Comparison of ENCODE assay signal across 1 cellular context in the genomic region with DNA sequence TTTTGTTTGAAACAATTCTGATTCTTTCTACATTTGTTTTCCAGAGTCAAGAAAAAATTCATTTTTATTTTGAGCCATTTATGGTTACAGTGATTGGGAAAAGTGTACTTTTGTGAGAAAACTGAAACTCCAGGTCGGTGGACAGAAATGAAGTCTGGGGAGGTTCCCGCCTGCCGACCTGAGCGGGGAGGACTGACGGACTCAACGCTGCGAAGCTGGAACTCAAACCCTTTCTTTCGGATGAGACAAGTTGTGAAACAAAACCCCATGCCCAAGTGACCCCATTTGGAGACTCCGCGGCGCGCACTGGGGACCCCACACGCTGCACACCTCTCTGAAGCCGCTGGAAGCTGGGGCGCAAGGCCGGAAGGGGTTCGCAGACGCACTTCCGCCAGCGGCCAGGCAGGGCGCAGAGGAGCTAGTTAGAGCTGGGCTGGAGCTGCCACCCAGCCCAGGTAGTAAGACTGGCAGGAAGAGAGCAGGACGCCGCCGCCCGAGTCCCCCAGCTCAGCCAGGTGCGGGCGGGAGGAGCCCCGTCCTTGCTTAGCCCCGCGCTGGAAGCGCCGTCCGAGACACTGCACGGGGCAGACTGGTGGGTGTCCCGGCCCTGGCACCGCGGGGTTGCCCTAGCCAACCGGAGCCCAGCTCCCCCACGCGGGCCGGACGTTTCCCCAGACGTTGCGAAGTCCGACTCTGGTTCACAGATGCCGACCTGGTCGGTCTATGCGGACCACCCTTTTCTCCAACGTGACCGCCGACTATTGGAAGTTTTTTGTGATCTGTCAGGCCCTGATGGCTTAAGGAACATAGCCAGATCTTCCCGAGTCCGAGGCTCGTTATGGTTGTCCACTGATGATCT.
TF ChIP-seq lines count a peak whose summit lies in the region.

No MANE protein-coding gene starts in this region.

TF ChIP-seq in liver, 16 proteins besides CTCF, POLR2A, EP300 and RAD21 (continued from another document):
- TF ChIP-seq, protein P1, sequence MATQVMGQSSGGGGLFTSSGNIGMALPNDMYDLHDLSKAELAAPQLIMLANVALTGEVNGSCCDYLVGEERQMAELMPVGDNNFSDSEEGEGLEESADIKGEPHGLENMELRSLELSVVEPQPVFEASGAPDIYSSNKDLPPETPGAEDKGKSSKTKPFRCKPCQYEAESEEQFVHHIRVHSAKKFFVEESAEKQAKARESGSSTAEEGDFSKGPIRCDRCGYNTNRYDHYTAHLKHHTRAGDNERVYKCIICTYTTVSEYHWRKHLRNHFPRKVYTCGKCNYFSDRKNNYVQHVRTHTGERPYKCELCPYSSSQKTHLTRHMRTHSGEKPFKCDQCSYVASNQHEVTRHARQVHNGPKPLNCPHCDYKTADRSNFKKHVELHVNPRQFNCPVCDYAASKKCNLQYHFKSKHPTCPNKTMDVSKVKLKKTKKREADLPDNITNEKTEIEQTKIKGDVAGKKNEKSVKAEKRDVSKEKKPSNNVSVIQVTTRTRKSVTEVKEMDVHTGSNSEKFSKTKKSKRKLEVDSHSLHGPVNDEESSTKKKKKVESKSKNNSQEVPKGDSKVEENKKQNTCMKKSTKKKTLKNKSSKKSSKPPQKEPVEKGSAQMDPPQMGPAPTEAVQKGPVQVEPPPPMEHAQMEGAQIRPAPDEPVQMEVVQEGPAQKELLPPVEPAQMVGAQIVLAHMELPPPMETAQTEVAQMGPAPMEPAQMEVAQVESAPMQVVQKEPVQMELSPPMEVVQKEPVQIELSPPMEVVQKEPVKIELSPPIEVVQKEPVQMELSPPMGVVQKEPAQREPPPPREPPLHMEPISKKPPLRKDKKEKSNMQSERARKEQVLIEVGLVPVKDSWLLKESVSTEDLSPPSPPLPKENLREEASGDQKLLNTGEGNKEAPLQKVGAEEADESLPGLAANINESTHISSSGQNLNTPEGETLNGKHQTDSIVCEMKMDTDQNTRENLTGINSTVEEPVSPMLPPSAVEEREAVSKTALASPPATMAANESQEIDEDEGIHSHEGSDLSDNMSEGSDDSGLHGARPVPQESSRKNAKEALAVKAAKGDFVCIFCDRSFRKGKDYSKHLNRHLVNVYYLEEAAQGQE (IDR thresholded peaks at IDR 0.05): no peak
- TF ChIP-seq RXRA (IDR thresholded peaks at IDR 0.05) (peak in 1 of 2 donors; percentile 19), HNF4G (IDR thresholded peaks at IDR 0.05) (no peak), HNF4A (conservative IDR thresholded peaks at IDR 0.05) (peak in 1 of 2 donors; percentile 8), SP1 (IDR thresholded peaks at IDR 0.05) (no peak), FOXA1 (IDR thresholded peaks at IDR 0.05) (no peak), GABPA (IDR thresholded peaks at IDR 0.05 in 1 of 2, conservative IDR thresholded peaks at IDR 0.05 in 1 of 2) (peak; percentile 82 to 93), EGR1 (IDR thresholded peaks at IDR 0.05; ENCODE audit: low read depth in 2 of 2) (no peak)
- TF ChIP-seq, protein P2, sequence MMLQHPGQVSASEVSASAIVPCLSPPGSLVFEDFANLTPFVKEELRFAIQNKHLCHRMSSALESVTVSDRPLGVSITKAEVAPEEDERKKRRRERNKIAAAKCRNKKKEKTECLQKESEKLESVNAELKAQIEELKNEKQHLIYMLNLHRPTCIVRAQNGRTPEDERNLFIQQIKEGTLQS (IDR thresholded peaks at IDR 0.05): no peak
- TF ChIP-seq, protein P3, sequence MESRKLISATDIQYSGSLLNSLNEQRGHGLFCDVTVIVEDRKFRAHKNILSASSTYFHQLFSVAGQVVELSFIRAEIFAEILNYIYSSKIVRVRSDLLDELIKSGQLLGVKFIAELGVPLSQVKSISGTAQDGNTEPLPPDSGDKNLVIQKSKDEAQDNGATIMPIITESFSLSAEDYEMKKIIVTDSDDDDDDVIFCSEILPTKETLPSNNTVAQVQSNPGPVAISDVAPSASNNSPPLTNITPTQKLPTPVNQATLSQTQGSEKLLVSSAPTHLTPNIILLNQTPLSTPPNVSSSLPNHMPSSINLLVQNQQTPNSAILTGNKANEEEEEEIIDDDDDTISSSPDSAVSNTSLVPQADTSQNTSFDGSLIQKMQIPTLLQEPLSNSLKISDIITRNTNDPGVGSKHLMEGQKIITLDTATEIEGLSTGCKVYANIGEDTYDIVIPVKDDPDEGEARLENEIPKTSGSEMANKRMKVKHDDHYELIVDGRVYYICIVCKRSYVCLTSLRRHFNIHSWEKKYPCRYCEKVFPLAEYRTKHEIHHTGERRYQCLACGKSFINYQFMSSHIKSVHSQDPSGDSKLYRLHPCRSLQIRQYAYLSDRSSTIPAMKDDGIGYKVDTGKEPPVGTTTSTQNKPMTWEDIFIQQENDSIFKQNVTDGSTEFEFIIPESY (IDR thresholded peaks at IDR 0.05): no peak
